In the genomic region with DNA sequence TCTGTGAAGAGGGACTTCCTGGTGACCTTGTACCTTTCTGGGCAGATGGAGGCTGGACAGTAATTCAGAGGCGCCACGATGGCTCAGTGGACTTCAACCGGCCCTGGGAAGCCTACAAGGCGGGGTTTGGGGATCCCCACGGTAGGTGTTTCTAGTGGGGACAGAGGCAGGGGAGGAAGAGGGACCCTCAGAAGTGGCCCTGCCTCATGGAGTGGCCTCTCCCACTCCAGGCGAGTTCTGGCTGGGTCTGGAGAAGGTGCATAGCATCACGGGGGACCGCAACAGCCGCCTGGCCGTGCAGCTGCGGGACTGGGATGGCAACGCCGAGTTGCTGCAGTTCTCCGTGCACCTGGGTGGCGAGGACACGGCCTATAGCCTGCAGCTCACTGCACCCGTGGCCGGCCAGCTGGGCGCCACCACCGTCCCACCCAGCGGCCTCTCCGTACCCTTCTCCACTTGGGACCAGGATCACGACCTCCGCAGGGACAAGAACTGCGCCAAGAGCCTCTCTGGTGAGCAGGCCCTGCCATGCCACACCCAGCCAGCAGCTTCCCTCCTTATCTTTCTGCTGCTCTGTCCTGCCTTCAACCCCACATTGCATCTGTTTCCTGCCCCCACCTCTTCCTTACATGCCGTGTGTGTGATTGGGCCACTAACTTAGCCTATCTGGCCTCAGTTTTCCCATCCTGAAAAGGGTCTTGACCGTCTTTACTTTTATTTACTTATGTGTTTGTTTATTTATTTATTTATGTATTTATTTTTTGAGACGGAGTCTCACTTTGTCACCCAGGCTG, we compare ENCODE assay signal across 1 cellular context.
TF ChIP-seq lines count a peak whose summit lies in the region.

No MANE protein-coding gene starts in this region.

TF ChIP-seq in liver, 16 proteins besides CTCF, POLR2A, EP300 and RAD21:
- TF ChIP-seq, protein P1, sequence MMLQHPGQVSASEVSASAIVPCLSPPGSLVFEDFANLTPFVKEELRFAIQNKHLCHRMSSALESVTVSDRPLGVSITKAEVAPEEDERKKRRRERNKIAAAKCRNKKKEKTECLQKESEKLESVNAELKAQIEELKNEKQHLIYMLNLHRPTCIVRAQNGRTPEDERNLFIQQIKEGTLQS (IDR thresholded peaks at IDR 0.05) = no peak
- TF ChIP-seq HNF4G (IDR thresholded peaks at IDR 0.05) = no peak
- TF ChIP-seq HNF4A (conservative IDR thresholded peaks at IDR 0.05) = peak in 1 of 2 donors; percentile 17
- TF ChIP-seq GABPA (IDR thresholded peaks at IDR 0.05 in 1 of 2, conservative IDR thresholded peaks at IDR 0.05 in 1 of 2) = no peak
- TF ChIP-seq EGR1 (IDR thresholded peaks at IDR 0.05; ENCODE audit: low read depth in 2 of 2) = no peak
TF ChIP-seq in liver: peak in this region for 1.
